25 cellular contexts compared by ENCODE assay signal in the genomic region with DNA sequence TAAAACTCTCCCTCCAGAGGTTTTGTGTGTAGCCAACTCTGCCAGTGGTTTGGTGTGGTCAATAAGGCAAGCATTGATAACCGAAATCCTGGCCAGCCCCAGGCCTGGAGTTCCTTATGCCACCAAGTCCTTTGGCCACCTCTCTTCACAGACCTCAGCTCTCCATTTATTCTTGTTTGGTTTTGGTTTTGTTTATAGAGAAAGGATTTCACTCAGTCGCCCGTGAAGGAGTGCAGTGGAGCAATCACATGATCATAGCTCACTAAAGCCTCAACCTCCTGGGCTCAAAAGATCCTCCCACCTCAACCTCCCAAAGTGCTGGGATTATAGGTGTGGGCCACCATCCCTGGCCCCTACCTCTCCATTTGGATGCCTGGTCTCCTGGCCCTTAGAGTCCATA. TPM values are rescaled to one million over a fixed set of nuclear protein-coding genes. Genes with fewer than 3 reads are reported as not detected.
DNase-seq lines count a peak whose midpoint lies in the region; ATAC-seq and TF ChIP-seq lines count a peak whose summit lies in the region.
"Had no signal": no experiment of that assay in that cellular context is flagged by ENCODE, and none has a peak within 500 bp of the region (broad histone marks: within the 10 kb centered on the region; RNA-seq: fewer than 3 reads in every experiment).

No MANE protein-coding gene starts in this region.

- no TSS peak for BruUV-seq in Caco-2 (replicated peaks; lab: Mats Ljungman, UMichigan)

- H3K36me3 Mint-ChIP-seq in activated B cell treated with CpG ODN at 0.5 μM for 24 hours (ENCODE audit: low read depth) (no peaks in the 10 kb centered on the region), Caco-2 (ENCODE audit: insufficient read depth, unreplicated experiment) (no peaks in the 10 kb centered on the region)
- no peaks in the 10 kb centered on the region for H3K36me3 Mint-ChIP-seq in stimulated activated memory B cell treated with anti-CD40 and anti-IgM and Interleukin-4, amounts not matched to agents 10 μg/mL and 1 μg/mL and 100 μg/mL, for 72 hours
- peaks cover 1% of the 10 kb centered on the region for H3K36me3 Mint-ChIP-seq in activated naive CD4-positive, alpha-beta T cell treated with anti-CD3 and anti-CD28 coated beads for 36 hours (ENCODE audit: low read depth)
- H3K36me3 Mint-ChIP-seq: T-cell, type B pancreatic cell had no signal

- H3K9me3 ChIP-seq in suprapubic skin, result no peaks in the 10 kb centered on the region
- no peaks in the 10 kb centered on the region for H3K9me3 ChIP-seq in Caco-2

- H3K4me1 Mint-ChIP-seq in activated B cell treated with CpG ODN at 0.5 μM for 24 hours, result peaks cover 44% of the 10 kb centered on the region
- H3K4me1 Mint-ChIP-seq in stimulated activated memory B cell treated with anti-CD40 and anti-IgM and Interleukin-4, amounts not matched to agents 10 μg/mL and 1 μg/mL and 100 μg/mL, for 72 hours, result peaks cover 60% of the 10 kb centered on the region
- no peaks in the 10 kb centered on the region for H3K4me1 Mint-ChIP-seq in activated naive CD4-positive, alpha-beta T cell treated with anti-CD3 and anti-CD28 coated beads for 36 hours (ENCODE audit: low read depth)
- peaks cover 6% of the 10 kb centered on the region for H3K4me1 Mint-ChIP-seq in Caco-2 (ENCODE audit: low read depth, unreplicated experiment)
- H3K4me1 Mint-ChIP-seq: neural crest cell, T-cell had no signal

- CTCF ChIA-PET in activated B cell treated with CpG ODN at 0.5 μM for 24 hours (lab: Charles Lee) (no interaction called here), Caco-2 (lab: Charles Lee) (no interaction called here)
- CTCF ChIA-PET in activated naive CD4-positive, alpha-beta T cell treated with anti-CD3 and anti-CD28 coated beads for 36 hours (lab: Charles Lee), result no interaction called here

- ATAC-seq in activated B cell treated with CpG ODN at 0.5 μM for 24 hours (ENCODE audit: low read depth), result peak; percentile 57
- peak; percentile 54 for ATAC-seq in stimulated activated memory B cell treated with anti-CD40 and anti-IgM and Interleukin-4, amounts not matched to agents 10 μg/mL and 1 μg/mL and 100 μg/mL, for 72 hours
- ATAC-seq: left lobe of liver, T-cell had no signal

- 84% methylated on average over 3 of the region's 3 CpGs for WGBS in suprapubic skin

- H3K27me3 Mint-ChIP-seq in activated B cell treated with CpG ODN at 0.5 μM for 24 hours (no peaks in the 10 kb centered on the region), Caco-2 (ENCODE audit: insufficient read depth, unreplicated experiment) (no peaks in the 10 kb centered on the region)
- no peaks in the 10 kb centered on the region for H3K27me3 Mint-ChIP-seq in stimulated activated memory B cell treated with anti-CD40 and anti-IgM and Interleukin-4, amounts not matched to agents 10 μg/mL and 1 μg/mL and 100 μg/mL, for 72 hours
- H3K27me3 Mint-ChIP-seq in activated naive CD4-positive, alpha-beta T cell treated with anti-CD3 and anti-CD28 coated beads for 36 hours (ENCODE audit: low read depth), result peaks cover 2% of the 10 kb centered on the region
- H3K27me3 Mint-ChIP-seq: type B pancreatic cell had no signal

- H3K27me3 ChIP-seq in suprapubic skin (no peaks in the 10 kb centered on the region), Caco-2 (replicated peaks; ENCODE audit: control insufficient read depth, insufficient read depth, low read length) (no peaks in the 10 kb centered on the region)

- H3K4me3 Mint-ChIP-seq in activated B cell treated with CpG ODN at 0.5 μM for 24 hours (no peak overlapping the region), Caco-2 (ENCODE audit: unreplicated experiment) (no peak overlapping the region)
- no peak overlapping the region for H3K4me3 Mint-ChIP-seq in stimulated activated memory B cell treated with anti-CD40 and anti-IgM and Interleukin-4, amounts not matched to agents 10 μg/mL and 1 μg/mL and 100 μg/mL, for 72 hours
- H3K4me3 Mint-ChIP-seq in activated naive CD4-positive, alpha-beta T cell treated with anti-CD3 and anti-CD28 coated beads for 36 hours, result no peak overlapping the region
- H3K4me3 Mint-ChIP-seq: neural crest cell; stimulated activated naive CD8-positive, alpha-beta T cell treated with anti-CD3 and anti-CD28 coated beads, Interleukin-15, Interleukin-2, amounts not matched to agents 100 ng/mL and 50 ng/mL, for 24 hours; T-cell; type B pancreatic cell had no signal

- H3K27ac Mint-ChIP-seq in activated B cell treated with CpG ODN at 0.5 μM for 24 hours (no peak overlapping the region), Caco-2 (ENCODE audit: unreplicated experiment) (no peak overlapping the region)
- no peak overlapping the region for H3K27ac Mint-ChIP-seq in stimulated activated memory B cell treated with anti-CD40 and anti-IgM and Interleukin-4, amounts not matched to agents 10 μg/mL and 1 μg/mL and 100 μg/mL, for 72 hours
- no peak overlapping the region for H3K27ac Mint-ChIP-seq in activated naive CD4-positive, alpha-beta T cell treated with anti-CD3 and anti-CD28 coated beads for 36 hours
- H3K27ac Mint-ChIP-seq: progenitor cell of endocrine pancreas; stimulated activated naive CD8-positive, alpha-beta T cell treated with anti-CD3 and anti-CD28 coated beads, Interleukin-15, Interleukin-2, amounts not matched to agents 100 ng/mL and 50 ng/mL, for 24 hours; T-cell had no signal

- intact Hi-C loops in activated B cell treated with CpG ODN at 0.5 μM for 24 hours (cut with micrococcal nuclease), result no loop called here
- intact Hi-C loops in activated naive CD4-positive, alpha-beta T cell treated with anti-CD3 and anti-CD28 coated beads for 36 hours (cut with micrococcal nuclease), result no loop called here
- intact Hi-C loops in Caco-2 (cut with micrococcal nuclease; ENCODE audit: unreplicated experiment), result no loop called here

- no peak for TF ChIP-seq EP300 in suprapubic skin (IDR thresholded peaks at IDR 0.05)

- H3K4me3 ChIP-seq in suprapubic skin (no peak overlapping the region), Caco-2 (ENCODE audit: low read depth, low read length) (no peak overlapping the region)
- H3K4me3 ChIP-seq: coronary artery, HAP-1, skin epidermis had no signal

- H3K36me3 ChIP-seq in suprapubic skin (no peaks in the 10 kb centered on the region), Caco-2 (ENCODE audit: control insufficient read depth, insufficient read depth, low read length) (no peaks in the 10 kb centered on the region)
- H3K36me3 ChIP-seq: HAP-1 had no signal

- peaks cover 3% of the 10 kb centered on the region for H3K9me3 Mint-ChIP-seq in activated B cell treated with CpG ODN at 0.5 μM for 24 hours
- H3K9me3 Mint-ChIP-seq in stimulated activated memory B cell treated with anti-CD40 and anti-IgM and Interleukin-4, amounts not matched to agents 10 μg/mL and 1 μg/mL and 100 μg/mL, for 72 hours, result no peaks in the 10 kb centered on the region
- H3K9me3 Mint-ChIP-seq in activated naive CD4-positive, alpha-beta T cell treated with anti-CD3 and anti-CD28 coated beads for 36 hours, result peaks cover 5% of the 10 kb centered on the region
- H3K9me3 Mint-ChIP-seq in Caco-2 (ENCODE audit: unreplicated experiment), result no peaks in the 10 kb centered on the region
- H3K9me3 Mint-ChIP-seq: neural crest cell, T-cell had no signal

- H3K4me1 ChIP-seq in suprapubic skin (peaks cover 7% of the 10 kb centered on the region), Caco-2 (no peaks in the 10 kb centered on the region)
- H3K4me1 ChIP-seq: HAP-1 had no signal

- POLR2A ChIA-PET in activated B cell treated with CpG ODN at 0.5 μM for 24 hours (lab: Charles Lee), result no interaction called here
- POLR2A ChIA-PET in Caco-2 (lab: Charles Lee), result no interaction called here

- TF ChIP-seq CTCF in GM20000 (IDR thresholded peaks at IDR 0.05; ENCODE audit: extremely low read depth, missing control alignments), result no peak
- TF ChIP-seq CTCF in activated B cell treated with CpG ODN at 0.5 μM for 24 hours (IDR thresholded peaks at IDR 0.05), result no peak
- no peak for TF ChIP-seq CTCF in suprapubic skin (IDR thresholded peaks at IDR 0.05)
- no peak for TF ChIP-seq CTCF in Caco-2 (IDR thresholded peaks at IDR 0.05; ENCODE audit: insufficient read depth in 1 of 2, low read depth in 1 of 2, low read length in 1 of 2, severe bottlenecking in 1 of 2, unreplicated experiment in 1 of 2)

- TF ChIP-seq POLR2A in suprapubic skin (IDR thresholded peaks at IDR 0.05), result no peak

- DNase-seq in DMS53 (lab: John Stamatoyannopoulos, UW), result peak; percentile 48
- no peak for DNase-seq in DMS53 treated with DMSO at 0.1 percent for 48 hours (lab: John Stamatoyannopoulos, UW; ENCODE audit: unreplicated experiment)
- peak; percentile 45 for DNase-seq in GM20000 (ENCODE audit: low spot score)
- no peak for DNase-seq in activated B cell treated with CpG ODN at 0.5 μM for 24 hours
- no peak for DNase-seq in activated naive CD4-positive, alpha-beta T cell treated with anti-CD3 and anti-CD28 coated beads for 36 hours
- no peak for DNase-seq in suprapubic skin (ENCODE audit: low spot score in 2 of 2)
- DNase-seq in Caco-2, result no peak
- DNase-seq: activated CD4-positive, alpha-beta T cell treated with anti-CD3 and anti-CD28 coated beads for 48 hours; midbrain; NCI-H1105 treated with DMSO at 0.1 percent for 48 hours; NCI-H2107; NCI-H774; SHP77 treated with DMSO at 0.1 percent for 48 hours; stimulated activated CD4-positive, alpha-beta T cell treated with anti-CD3 and anti-CD28 coated beads, Interleukin-2, amount 100 ng/mL, for 48 hours; T-cell had no signal

- H3K27ac ChIP-seq in suprapubic skin, result no peak overlapping the region
- H3K27ac ChIP-seq: 22Rv1, coronary artery, skin epidermis had no signal

RNA-seq across cellular contexts. Expression of a gene that starts 55.4 kb away (rescaled TPM):
- total RNA-seq in activated B cell treated with CpG ODN at 0.5 μM for 24 hours (3.7 and 6.4 TPM in 2 replicates), suprapubic skin (10 to 100 TPM; 13.7 to 21.7 (median 17.7) TPM), Caco-2 (2022) (7.7 and 8.0 TPM in 2 replicates)
- 1 to 10 TPM; 3.8 to 4.2 TPM for total RNA-seq in activated naive CD4-positive, alpha-beta T cell treated with anti-CD3 and anti-CD28 coated beads for 36 hours

Comparison
In these comparisons a context has a peak if more than half of its experiments do, and no peak if none do; other contexts are left out.
1. DNase-seq: peak in DMS53 (single experiment) and GM20000 (single experiment); none in DMS53 treated with DMSO at 0.1 percent for 48 hours (single experiment), activated B cell treated with CpG ODN at 0.5 μM for 24 hours (single experiment), activated naive CD4-positive, alpha-beta T cell treated with anti-CD3 and anti-CD28 coated beads for 36 hours (single experiment), suprapubic skin (0 of 2) and Caco-2 (0 of 2).